38 cellular contexts compared by ENCODE assay signal in the genomic region with DNA sequence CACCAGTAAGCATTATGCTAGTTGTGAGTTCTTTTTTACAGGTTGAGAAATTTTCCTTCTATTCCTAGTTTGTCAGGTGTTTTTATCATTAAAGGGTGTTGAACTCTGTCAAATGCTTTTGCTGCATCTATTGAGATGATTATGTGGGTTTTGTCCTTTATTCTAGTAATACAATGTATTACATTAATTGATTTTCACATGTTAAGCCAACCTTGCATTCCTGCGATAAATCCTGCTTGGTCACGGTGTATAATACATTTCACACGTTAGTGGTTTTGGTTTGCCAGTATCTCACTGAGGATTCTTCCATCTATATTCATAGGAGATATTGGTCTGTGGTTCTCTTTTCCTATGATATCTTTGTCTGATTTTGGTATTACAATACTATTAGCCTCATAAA.
"Had no signal": no experiment of that assay in that cellular context is flagged by ENCODE, and none has a peak within 500 bp of the region (broad histone marks: within the 10 kb centered on the region; RNA-seq: fewer than 3 reads in every experiment).

No MANE protein-coding gene starts in this region.

- H3K27ac ChIP-seq: KMS-11 had no signal

- H3K9me3 ChIP-seq: MG63 had no signal

- H3K4me3 ChIP-seq: MG63 had no signal

- H3K9ac ChIP-seq: KMS-11 had no signal

- H3K27me3 ChIP-seq: MG63 had no signal

- H3K4me2 ChIP-seq: KMS-11 had no signal

- DNase-seq: Karpas-422, Kasumi-1, KG1, MG63, MM.1S, MV-4-11, NCI-H1048, NCI-H1092, NCI-H1092 treated with DMSO at 0.1 percent for 48 hours, NCI-H1105, NCI-H1105 treated with DMSO at 0.1 percent for 48 hours, NCI-H1417, NCI-H1417 treated with DMSO at 0.1 percent for 48 hours, NCI-H1436, NCI-H1436 treated with DMSO at 0.1 percent for 48 hours, NCI-H146, NCI-H1694, NCI-H1694 treated with DMSO at 0.1 percent for 48 hours, NCI-H187, NCI-H187 treated with DMSO at 0.1 percent for 48 hours, NCI-H1930, NCI-H2029, NCI-H2029 treated with DMSO at 0.1 percent for 48 hours, NCI-H2081, NCI-H2081 treated with DMSO at 0.1 percent for 48 hours, NCI-H2107, NCI-H2171, NCI-H2171 treated with DMSO at 0.1 percent for 48 hours, NCI-H2227 treated with DMSO at 0.1 percent for 48 hours, NCI-H226, NCI-H345, NCI-H446, NCI-H446 treated with DMSO at 0.1 percent for 48 hours, NCI-H510A, NCI-H510A treated with DMSO at 0.1 percent for 48 hours, NCI-H524, NCI-H524 treated with DMSO at 0.1 percent for 48 hours had no signal
